Comparison of ENCODE assay signal across 21 cellular contexts in genomic region chr18:36762074-36762473, GRCh38.
A peak's percentile ranks its signal among the peaks of the same experiment; 100 is the strongest.
DNase-seq lines count a peak whose midpoint lies in the region; ATAC-seq and TF ChIP-seq lines count a peak whose summit lies in the region.
"Had no signal": no experiment of that assay in that cellular context is flagged by ENCODE, and none has a peak within 500 bp of the region (broad histone marks: within the 10 kb centered on the region; RNA-seq: fewer than 3 reads in every experiment).

No MANE protein-coding gene starts in this region.

- peaks cover 19% of the 10 kb centered on the region for H3K36me3 Mint-ChIP-seq in HFFc6 (ENCODE audit: low read depth)
- no peaks in the 10 kb centered on the region for H3K36me3 Mint-ChIP-seq in activated T-helper 2 cell treated with anti-CD3 and anti-CD28 coated beads, Interferon-gamma antibody, Interleukin-2, Interleukin-4, amounts not matched to agents 10 μg/mL and 5 μg/mL and 100 μg/mL, durations not matched to agents 14 hours and 24 hours and 36 hours (ENCODE audit: low read depth)

- peak overlapping the region; percentile 39; the same call in 1 of the 2 replicates for H3K27ac Mint-ChIP-seq in HFFc6
- H3K27ac Mint-ChIP-seq in activated T-helper 2 cell treated with anti-CD3 and anti-CD28 coated beads, Interferon-gamma antibody, Interleukin-2, Interleukin-4, amounts not matched to agents 10 μg/mL and 5 μg/mL and 100 μg/mL, durations not matched to agents 14 hours and 24 hours and 36 hours: peak overlapping the region; percentile 51
- H3K27ac Mint-ChIP-seq: CD4-positive, alpha-beta T cell; GM23338 had no signal

- no peaks in the 10 kb centered on the region for H3K9me3 Mint-ChIP-seq in HFFc6
- no peaks in the 10 kb centered on the region for H3K9me3 Mint-ChIP-seq in activated T-helper 2 cell treated with anti-CD3 and anti-CD28 coated beads, Interferon-gamma antibody, Interleukin-2, Interleukin-4, amounts not matched to agents 10 μg/mL and 5 μg/mL and 100 μg/mL, durations not matched to agents 14 hours and 24 hours and 36 hours
- H3K9me3 Mint-ChIP-seq: CD4-positive, alpha-beta T cell had no signal

- intact Hi-C loops in activated T-helper 2 cell treated with anti-CD3 and anti-CD28 coated beads, Interferon-gamma antibody, Interleukin-2, Interleukin-4, amounts not matched to agents 10 μg/mL and 5 μg/mL and 100 μg/mL, durations not matched to agents 14 hours and 24 hours and 36 hours (cut with micrococcal nuclease): no loop called here

- TF ChIP-seq CTCF in AG10803 (conservative IDR thresholded peaks at IDR 0.05; ENCODE audit: low read length): no peak
- no peak for TF ChIP-seq CTCF in HFFc6 (IDR thresholded peaks at IDR 0.05)

- no peak overlapping the region for H3K4me3 Mint-ChIP-seq in HFFc6
- no peak overlapping the region for H3K4me3 Mint-ChIP-seq in activated T-helper 2 cell treated with anti-CD3 and anti-CD28 coated beads, Interferon-gamma antibody, Interleukin-2, Interleukin-4, amounts not matched to agents 10 μg/mL and 5 μg/mL and 100 μg/mL, durations not matched to agents 14 hours and 24 hours and 36 hours (ENCODE audit: low read depth)
- H3K4me3 Mint-ChIP-seq: CD4-positive, alpha-beta T cell; GM23338 had no signal

- no peak overlapping the region for H3K4me3 ChIP-seq in AG10803 (ENCODE audit: low read length)
- H3K4me3 ChIP-seq: GM23338, SK-N-MC had no signal

- ATAC-seq in HG03159 (IDR thresholded peaks at IDR 0.05; ENCODE audit: unreplicated experiment) (no peak), HG03108 (IDR thresholded peaks at IDR 0.05; ENCODE audit: unreplicated experiment) (no peak)
- ATAC-seq: HCT116 had no signal

- H3K27me3 Mint-ChIP-seq in HFFc6 (ENCODE audit: insufficient read depth): no peaks in the 10 kb centered on the region
- H3K27me3 Mint-ChIP-seq in activated T-helper 2 cell treated with anti-CD3 and anti-CD28 coated beads, Interferon-gamma antibody, Interleukin-2, Interleukin-4, amounts not matched to agents 10 μg/mL and 5 μg/mL and 100 μg/mL, durations not matched to agents 14 hours and 24 hours and 36 hours (ENCODE audit: low read depth): no peaks in the 10 kb centered on the region

- peaks cover 41% of the 10 kb centered on the region for H3K4me1 Mint-ChIP-seq in HFFc6 (ENCODE audit: low read depth)
- H3K4me1 Mint-ChIP-seq in activated T-helper 2 cell treated with anti-CD3 and anti-CD28 coated beads, Interferon-gamma antibody, Interleukin-2, Interleukin-4, amounts not matched to agents 10 μg/mL and 5 μg/mL and 100 μg/mL, durations not matched to agents 14 hours and 24 hours and 36 hours (ENCODE audit: low read depth): peaks cover 15% of the 10 kb centered on the region
- H3K4me1 Mint-ChIP-seq: GM23338 had no signal

- peak; percentile 25 for DNase-seq in AG10803 (ENCODE audit: low read depth)
- DNase-seq in HFFc6: no peak
- no peak for DNase-seq in activated T-helper 2 cell treated with anti-CD3 and anti-CD28 coated beads, Interferon-gamma antibody, Interleukin-2, Interleukin-4, amounts not matched to agents 10 μg/mL and 5 μg/mL and 100 μg/mL, durations not matched to agents 14 hours and 24 hours and 36 hours (ENCODE audit: low spot score)
- DNase-seq in iris pigment epithelial cell (ENCODE audit: low read depth): peak; percentile 22
- DNase-seq in NCI-H2171 (lab: John Stamatoyannopoulos, UW): no peak
- DNase-seq: Caco-2; CD4-positive, alpha-beta T cell; DMS153; Karpas-422; MM.1S; NCI-H1092; NCI-H1436 treated with DMSO at 0.1 percent for 48 hours; NCI-H2081; NCI-H774; OCI-M1; SHP77 had no signal

Comparison
In these comparisons a context has a peak if more than half of its experiments do, and no peak if none do; other contexts are left out.
1. DNase-seq: peak in AG10803 (single experiment) and iris pigment epithelial cell (single experiment); none in HFFc6 (single experiment), activated T-helper 2 cell treated with anti-CD3 and anti-CD28 coated beads, Interferon-gamma antibody, Interleukin-2, Interleukin-4, amounts not matched to agents 10 μg/mL and 5 μg/mL and 100 μg/mL, durations not matched to agents 14 hours and 24 hours and 36 hours (single experiment) and NCI-H2171 (single experiment).